1 cellular context compared by ENCODE assay signal in genomic region chr3:18527691-18528090, GRCh38.
TF ChIP-seq lines count a peak whose summit lies in the region.

No MANE protein-coding gene starts in this region.

TF ChIP-seq in GM23338, 12 proteins besides CTCF, POLR2A, EP300 and RAD21 (continued from another document):
- no peak for TF ChIP-seq REST (IDR thresholded peaks at IDR 0.05; ENCODE audit: unreplicated experiment)
- no peak for TF ChIP-seq NANOG (IDR thresholded peaks at IDR 0.05; ENCODE audit: borderline replicate concordance)
- no peak for TF ChIP-seq ZNF114 (CRISPR knock-in tag; IDR thresholded peaks at IDR 0.05)
- no peak for TF ChIP-seq POLR2AphosphoS5 (IDR thresholded peaks at IDR 0.05; ENCODE audit: low read depth)
- TF ChIP-seq JUNB (IDR thresholded peaks at IDR 0.05; ENCODE audit: unreplicated experiment): no peak
- TF ChIP-seq ZNF331 (CRISPR knock-in tag; IDR thresholded peaks at IDR 0.05; ENCODE audit: low read depth): no peak
- TF ChIP-seq CREB1 (CRISPR knock-in tag; IDR thresholded peaks at IDR 0.05; ENCODE audit: low read depth): no peak
- no peak for TF ChIP-seq ZNF462 (CRISPR knock-in tag; IDR thresholded peaks at IDR 0.05)
- TF ChIP-seq EZH2 (IDR thresholded peaks at IDR 0.05; ENCODE audit: low read depth, unreplicated experiment): no peak
TF ChIP-seq in GM23338: peak in this region for 0.
